ENCODE assay signal across 8 cellular contexts in genomic region chr19:49766007-49766937, GRCh38. TPM values are rescaled to one million over a fixed set of nuclear protein-coding genes. Genes with fewer than 3 reads are reported as not detected.
A peak's percentile ranks its signal among the peaks of the same experiment; 100 is the strongest.
DNase-seq lines count a peak whose midpoint lies in the region; ATAC-seq and TF ChIP-seq lines count a peak whose summit lies in the region.

No MANE protein-coding gene starts in this region.

- WGBS in liver, result under 1% methylated on average over 54 of the region's 54 CpGs

- no peak overlapping the region for H3K27ac ChIP-seq in CD4-positive, alpha-beta T cell (ENCODE audit: low read depth, low read length)
- peak overlapping the region; percentile 94 to 96 for H3K27ac ChIP-seq in liver (ENCODE audit: low read depth in 1 of 2, low read length in 2 of 2)

- H3K27me3 ChIP-seq in CD4-positive, alpha-beta T cell (ENCODE audit: control insufficient read depth, insufficient read depth, low read length), result no peaks in the 10 kb centered on the region
- no peaks in the 10 kb centered on the region for H3K27me3 ChIP-seq in liver (ENCODE audit: control insufficient read depth in 4 of 4, insufficient read depth in 4 of 4, low read length in 3 of 4)

- H3K9ac ChIP-seq in liver (ENCODE audit: low read depth in 1 of 2, low read length in 2 of 2), result peak overlapping the region; percentile 24 to 30

- ATAC-seq in CD4-positive, alpha-beta T cell (ENCODE audit: poor library complexity), result peak; percentile 86
- ATAC-seq in GM19452 (IDR thresholded peaks at IDR 0.05; ENCODE audit: unreplicated experiment) (peak; percentile 88), HG03575 (IDR thresholded peaks at IDR 0.05; ENCODE audit: extremely low read depth, insufficient number of reproducible peaks, low FRiP score, unreplicated experiment) (peak; percentile 82)

- H3K27ac Mint-ChIP-seq in CD4-positive, alpha-beta T cell, result peak overlapping the region; percentile 76
- peak overlapping the region; percentile 95 for H3K27ac Mint-ChIP-seq in activated CD4-positive, alpha-beta memory T cell treated with anti-CD3 and anti-CD28 coated beads for 36 hours

- DNase-seq in CD4-positive, alpha-beta T cell, result peak; percentile 98 to 99 (median 99)
- DNase-seq in NCI-H82 (lab: John Stamatoyannopoulos, UW) (peak; percentile 100), dermis microvascular lymphatic vessel endothelial cell (ENCODE audit: low read depth in 2 of 2) (peak; percentile 100)
- DNase-seq in activated CD4-positive, alpha-beta memory T cell treated with anti-CD3 and anti-CD28 coated beads for 36 hours, result peak; percentile 100
- peak; percentile 97 for DNase-seq in stimulated activated CD4-positive, alpha-beta T cell treated with anti-CD3 and anti-CD28 coated beads, Interleukin-4, amount 100 ng/mL, for 1 hour

- peak overlapping the region; percentile 94 for H3K4me3 Mint-ChIP-seq in CD4-positive, alpha-beta T cell
- H3K4me3 Mint-ChIP-seq in activated CD4-positive, alpha-beta memory T cell treated with anti-CD3 and anti-CD28 coated beads for 36 hours, result peak overlapping the region; percentile 96

- H3K4me1 ChIP-seq in liver (ENCODE audit: control insufficient read depth in 4 of 4, insufficient read depth in 4 of 4, low read length in 3 of 4), result peaks cover 2 to 24% (median 19%) of the 10 kb centered on the region in 4 donors

- no peaks in the 10 kb centered on the region for H3K36me3 ChIP-seq in liver (ENCODE audit: control insufficient read depth in 4 of 4, insufficient read depth in 3 of 4, low read depth in 1 of 4, low read length in 3 of 4)

- peak overlapping the region; percentile 27 to 88 (median 37) for H3K4me3 ChIP-seq in liver (ENCODE audit: low read depth in 1 of 3, low read length in 3 of 3)

- peaks cover 16% of the 10 kb centered on the region for H3K36me3 Mint-ChIP-seq in CD4-positive, alpha-beta T cell (ENCODE audit: low read depth)
- peaks cover 5% of the 10 kb centered on the region for H3K36me3 Mint-ChIP-seq in activated CD4-positive, alpha-beta memory T cell treated with anti-CD3 and anti-CD28 coated beads for 36 hours

- TF ChIP-seq CTCF in CD4-positive, alpha-beta T cell (IDR thresholded peaks at IDR 0.05), result no peak
- no peak for TF ChIP-seq CTCF in liver (IDR thresholded peaks at IDR 0.05; ENCODE audit: low read depth, low read length, missing input control)

- H3K9me3 Mint-ChIP-seq in CD4-positive, alpha-beta T cell, result no peaks in the 10 kb centered on the region
- no peaks in the 10 kb centered on the region for H3K9me3 Mint-ChIP-seq in activated CD4-positive, alpha-beta memory T cell treated with anti-CD3 and anti-CD28 coated beads for 36 hours

- intact Hi-C loops in CD4-positive, alpha-beta T cell (cut with DNase I, micrococcal nuclease), result loop anchor here (1.0 to 5.0 kb wide), 7 partner anchors 46 to 163 kb away; partner anchors contain the start of genes FUZ (in 2 of the 2), AKT1S1 (in 1 of the 2), ATF5 (in 1 of the 2) and NUP62 (in 1 of the 2)
- intact Hi-C loops in activated CD4-positive, alpha-beta memory T cell treated with anti-CD3 and anti-CD28 coated beads for 36 hours (cut with micrococcal nuclease), result loop anchor here (1.0 to 5.0 kb wide), 8 partner anchors 47 to 259 kb away; partner anchors contain the start of genes AKT1S1, ATF5, FUZ and MED25

- no peaks in the 10 kb centered on the region for H3K9me3 ChIP-seq in CD4-positive, alpha-beta T cell (ENCODE audit: control insufficient read depth, low read length)
- no peaks in the 10 kb centered on the region for H3K9me3 ChIP-seq in liver (ENCODE audit: control insufficient read depth in 4 of 4, low read length in 3 of 4)

- TF ChIP-seq RAD21 in liver (IDR thresholded peaks at IDR 0.05), result peak in 1 of 2 donors; percentile 10

- peaks cover 45% of the 10 kb centered on the region for H3K4me1 Mint-ChIP-seq in CD4-positive, alpha-beta T cell (ENCODE audit: low read depth)
- peaks cover 33% of the 10 kb centered on the region for H3K4me1 Mint-ChIP-seq in activated CD4-positive, alpha-beta memory T cell treated with anti-CD3 and anti-CD28 coated beads for 36 hours (ENCODE audit: low read depth)

- no peaks in the 10 kb centered on the region for H3K27me3 Mint-ChIP-seq in CD4-positive, alpha-beta T cell
- H3K27me3 Mint-ChIP-seq in activated CD4-positive, alpha-beta memory T cell treated with anti-CD3 and anti-CD28 coated beads for 36 hours, result no peaks in the 10 kb centered on the region

- CTCF ChIA-PET in CD4-positive, alpha-beta T cell (lab: Charles Lee), result interaction anchor here (1.1 to 1.4 kb wide), 3 partner anchors 49 to 94 kb away, joined by 3 to 5 read pairs (median 4); no protein-coding TSS in a partner anchor
- CTCF ChIA-PET in activated CD4-positive, alpha-beta memory T cell treated with anti-CD3 and anti-CD28 coated beads for 36 hours (lab: Charles Lee), result interaction anchor here (0.5 to 1.9 kb wide), 4 partner anchors 49 to 866 kb away, joined by 3 to 7 read pairs (median 3); partner anchors contain the start of gene NUCB1

- POLR2A ChIA-PET in CD4-positive, alpha-beta T cell (lab: Charles Lee), result interaction anchor here (0.6 to 2.4 kb wide), 21 partner anchors 10 to 1402 kb away, joined by 3 to 26 read pairs (median 5); partner anchors contain the start of genes AKT1S1, ATF5, CPT1C and FUZ
- POLR2A ChIA-PET in activated CD4-positive, alpha-beta memory T cell treated with anti-CD3 and anti-CD28 coated beads for 36 hours (lab: Charles Lee), result interaction anchor here (1.1 to 1.6 kb wide), 3 partner anchors 11 to 126 kb away, joined by 3 to 5 read pairs (median 4); partner anchors contain the start of genes FUZ and RRAS

TF ChIP-seq in liver, 16 proteins besides CTCF, POLR2A, EP300 and RAD21 (continues in another document):
- TF ChIP-seq JUND (IDR thresholded peaks at IDR 0.05) (peak; percentile 4 to 37), SP1 (IDR thresholded peaks at IDR 0.05) (peak; percentile 98), RXRA (IDR thresholded peaks at IDR 0.05) (peak; percentile 44 to 46), YY1 (IDR thresholded peaks at IDR 0.05) (peak; percentile 26), MAX (IDR thresholded peaks at IDR 0.05) (peak; percentile 24), ATF3 (IDR thresholded peaks at IDR 0.05) (no peak), HNF4A (conservative IDR thresholded peaks at IDR 0.05) (peak in 1 of 2 donors; percentile 2), HNF4G (IDR thresholded peaks at IDR 0.05) (no peak), FOXA1 (IDR thresholded peaks at IDR 0.05) (peak; percentile 25), TAF1 (conservative IDR thresholded peaks at IDR 0.05) (peak; percentile 54), GABPA (IDR thresholded peaks at IDR 0.05 in 1 of 2, conservative IDR thresholded peaks at IDR 0.05 in 1 of 2) (peak; percentile 76 to 92)
- TF ChIP-seq, protein P1, sequence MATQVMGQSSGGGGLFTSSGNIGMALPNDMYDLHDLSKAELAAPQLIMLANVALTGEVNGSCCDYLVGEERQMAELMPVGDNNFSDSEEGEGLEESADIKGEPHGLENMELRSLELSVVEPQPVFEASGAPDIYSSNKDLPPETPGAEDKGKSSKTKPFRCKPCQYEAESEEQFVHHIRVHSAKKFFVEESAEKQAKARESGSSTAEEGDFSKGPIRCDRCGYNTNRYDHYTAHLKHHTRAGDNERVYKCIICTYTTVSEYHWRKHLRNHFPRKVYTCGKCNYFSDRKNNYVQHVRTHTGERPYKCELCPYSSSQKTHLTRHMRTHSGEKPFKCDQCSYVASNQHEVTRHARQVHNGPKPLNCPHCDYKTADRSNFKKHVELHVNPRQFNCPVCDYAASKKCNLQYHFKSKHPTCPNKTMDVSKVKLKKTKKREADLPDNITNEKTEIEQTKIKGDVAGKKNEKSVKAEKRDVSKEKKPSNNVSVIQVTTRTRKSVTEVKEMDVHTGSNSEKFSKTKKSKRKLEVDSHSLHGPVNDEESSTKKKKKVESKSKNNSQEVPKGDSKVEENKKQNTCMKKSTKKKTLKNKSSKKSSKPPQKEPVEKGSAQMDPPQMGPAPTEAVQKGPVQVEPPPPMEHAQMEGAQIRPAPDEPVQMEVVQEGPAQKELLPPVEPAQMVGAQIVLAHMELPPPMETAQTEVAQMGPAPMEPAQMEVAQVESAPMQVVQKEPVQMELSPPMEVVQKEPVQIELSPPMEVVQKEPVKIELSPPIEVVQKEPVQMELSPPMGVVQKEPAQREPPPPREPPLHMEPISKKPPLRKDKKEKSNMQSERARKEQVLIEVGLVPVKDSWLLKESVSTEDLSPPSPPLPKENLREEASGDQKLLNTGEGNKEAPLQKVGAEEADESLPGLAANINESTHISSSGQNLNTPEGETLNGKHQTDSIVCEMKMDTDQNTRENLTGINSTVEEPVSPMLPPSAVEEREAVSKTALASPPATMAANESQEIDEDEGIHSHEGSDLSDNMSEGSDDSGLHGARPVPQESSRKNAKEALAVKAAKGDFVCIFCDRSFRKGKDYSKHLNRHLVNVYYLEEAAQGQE (IDR thresholded peaks at IDR 0.05), result peak; percentile 80

RNA-seq across cellular contexts. Expression of gene AP2A1, which starts 0.5 kb away (rescaled TPM):
- total RNA-seq in CD4-positive, alpha-beta T cell, result 10 to 100 TPM; 28.2 to 28.9 TPM
- 10 to 100 TPM; 86.0 to 88.4 TPM for total RNA-seq in activated CD4-positive, alpha-beta memory T cell treated with anti-CD3 and anti-CD28 coated beads for 36 hours
- total RNA-seq in dermis microvascular lymphatic vessel endothelial cell, result 44.8 and 73.5 TPM in 2 replicates
- 100 to 1,000 TPM in 1 of 2 donors, 10 to 100 TPM in 1; 58.0 to 123 TPM for total RNA-seq in liver
- 10 to 100 TPM; 20.1 to 57.0 TPM for polyA plus RNA-seq in liver

RNA-seq across cellular contexts. Expression of gene TSKS, which starts 3.2 kb away (rescaled TPM):
- 1 to 10 TPM; 2.1 to 2.9 TPM for total RNA-seq in CD4-positive, alpha-beta T cell
- under 1 TPM; 0.40 to 0.63 TPM for total RNA-seq in activated CD4-positive, alpha-beta memory T cell treated with anti-CD3 and anti-CD28 coated beads for 36 hours
- not detected in 2 replicates for total RNA-seq in dermis microvascular lymphatic vessel endothelial cell
- total RNA-seq in liver, result under 1 TPM; 0.08 to 0.61 TPM
- under 1 TPM in 1 of 2 donors, not detected in 1; 0.07 TPM for polyA plus RNA-seq in liver

RNA-seq across cellular contexts. Expression of gene FUZ, which starts 46.8 kb away (rescaled TPM):
- 10 to 100 TPM; 14.9 to 15.2 TPM for total RNA-seq in CD4-positive, alpha-beta T cell
- total RNA-seq in activated CD4-positive, alpha-beta memory T cell treated with anti-CD3 and anti-CD28 coated beads for 36 hours, result 10 to 100 TPM; 15.2 to 16.2 TPM
- total RNA-seq in dermis microvascular lymphatic vessel endothelial cell (12.7 and 18.6 TPM in 2 replicates), liver (10 to 100 TPM in 1 of 2 donors, 1 to 10 TPM in 1; 3.8 to 12.5 TPM)
- 1 to 10 TPM; 6.4 to 7.6 TPM for polyA plus RNA-seq in liver

RNA-seq across cellular contexts. Expression of gene MED25, which starts 51.8 kb away (rescaled TPM):
- total RNA-seq in CD4-positive, alpha-beta T cell, result 10 to 100 TPM; 67.2 to 67.8 TPM
- total RNA-seq in activated CD4-positive, alpha-beta memory T cell treated with anti-CD3 and anti-CD28 coated beads for 36 hours, result 10 to 100 TPM; 45.6 to 50.2 TPM
- total RNA-seq in dermis microvascular lymphatic vessel endothelial cell (7.6 and 15.2 TPM in 2 replicates), liver (10 to 100 TPM in 1 of 2 donors, 1 to 10 TPM in 1; 7.6 to 24.1 TPM)
- 10 to 100 TPM in 1 of 2 donors, 1 to 10 TPM in 1; 4.7 to 11.5 TPM for polyA plus RNA-seq in liver
